8 cellular contexts compared by ENCODE assay signal in the genomic region with DNA sequence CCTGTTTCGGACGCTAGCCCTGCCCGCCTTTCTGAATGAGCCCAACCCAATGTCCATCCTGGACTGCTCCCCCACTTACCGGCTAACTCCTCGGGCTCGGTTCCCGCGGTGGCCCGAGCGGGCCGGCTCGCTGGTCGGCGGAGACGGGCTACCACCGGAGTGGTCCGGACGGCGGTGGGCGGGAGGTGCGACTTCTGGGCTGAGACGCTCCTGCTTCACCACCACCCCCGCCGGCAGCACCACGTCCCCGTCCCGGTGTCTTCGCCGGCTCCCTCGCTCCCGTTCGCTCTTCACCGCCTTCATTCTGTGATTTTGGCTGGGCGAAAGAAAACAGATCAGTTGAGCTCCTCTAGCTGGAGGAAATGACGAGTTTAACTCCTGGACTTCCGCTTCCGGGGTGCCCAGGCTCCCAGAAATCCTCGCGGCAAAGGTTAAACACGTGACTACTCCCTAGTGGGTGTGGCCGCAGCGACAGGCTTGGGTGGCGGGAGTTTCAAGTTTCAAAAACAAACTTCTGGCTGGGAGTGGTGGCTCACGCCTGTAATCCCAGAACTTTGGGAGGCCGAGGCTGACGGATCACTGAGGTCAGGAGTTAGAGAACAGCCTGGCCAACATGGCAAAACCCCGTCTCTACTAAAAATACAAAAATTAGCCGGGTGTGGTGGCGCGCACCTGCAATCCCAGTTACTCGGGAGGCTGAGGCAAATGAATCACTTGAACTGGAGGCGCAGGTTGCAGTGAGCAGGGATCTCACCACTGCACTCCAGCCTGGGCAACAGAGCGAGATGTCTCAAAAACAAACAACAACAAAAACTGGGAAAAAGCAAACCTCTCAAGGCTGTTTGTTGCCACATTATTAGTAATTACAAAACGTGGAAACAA.
A peak's percentile ranks its signal among the peaks of the same experiment; 100 is the strongest.
DNase-seq lines count a peak whose midpoint lies in the region; ATAC-seq and TF ChIP-seq lines count a peak whose summit lies in the region.

A gene with protein sequence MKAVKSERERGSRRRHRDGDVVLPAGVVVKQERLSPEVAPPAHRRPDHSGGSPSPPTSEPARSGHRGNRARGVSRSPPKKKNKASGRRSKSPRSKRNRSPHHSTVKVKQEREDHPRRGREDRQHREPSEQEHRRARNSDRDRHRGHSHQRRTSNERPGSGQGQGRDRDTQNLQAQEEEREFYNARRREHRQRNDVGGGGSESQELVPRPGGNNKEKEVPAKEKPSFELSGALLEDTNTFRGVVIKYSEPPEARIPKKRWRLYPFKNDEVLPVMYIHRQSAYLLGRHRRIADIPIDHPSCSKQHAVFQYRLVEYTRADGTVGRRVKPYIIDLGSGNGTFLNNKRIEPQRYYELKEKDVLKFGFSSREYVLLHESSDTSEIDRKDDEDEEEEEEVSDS (minus strand): TSS at position 367 of the 882 bp plus-strand sequence. CDS start 64 bp downstream, at position 303.

- no peaks in the 10 kb centered on the region for H3K27me3 ChIP-seq in layer of hippocampus (ENCODE audit: control insufficient read depth, insufficient read depth, low read length)

- peak within 1 kb of the TSS; percentile 78 for H3K27ac ChIP-seq in cingulate gyrus (ENCODE audit: low read depth, low read length)
- peak within 1 kb of the TSS; percentile 76 for H3K27ac ChIP-seq in layer of hippocampus (ENCODE audit: low read depth, low read length)

- peak; percentile 83 for ATAC-seq in HG03460 (IDR thresholded peaks at IDR 0.05; ENCODE audit: unreplicated experiment)

- peak; percentile 83 for TF ChIP-seq POLR2A in GM19099 (IDR thresholded peaks at IDR 0.05; ENCODE audit: extremely low read depth, insufficient read length, low read depth)

- peak; percentile 97 for DNase-seq in AG08396 (ENCODE audit: low spot score)
- DNase-seq in NCI-H526 treated with DMSO at 0.1 percent for 48 hours (lab: John Stamatoyannopoulos, UW) = peak; percentile 96
- DNase-seq in activated CD4-positive, alpha-beta T cell treated with anti-CD3 and anti-CD28 coated beads for 48 hours = peak; percentile 94
- DNase-seq in stimulated activated CD4-positive, alpha-beta T cell treated with anti-CD3 and anti-CD28 coated beads, Interleukin-1b, Interleukin-23, amount 100 ng/mL, for 24 hours (ENCODE audit: low read depth in 4 of 4, low spot score in 1 of 4) = peak; percentile 65 to 79 (median 78)

Comparison
In these comparisons a context has a peak if more than half of its experiments do, and no peak if none do; other contexts are left out.
1. Peak in every context shown above with its lines: DNase-seq, ATAC-seq and H3K27ac ChIP-seq.